Comparison of ENCODE assay signal across 8 cellular contexts in genomic region chr11:3854660-3854976, GRCh38. TPM values are rescaled to one million over a fixed set of nuclear protein-coding genes. Genes with fewer than 3 reads are reported as not detected.
A peak's percentile ranks its signal among the peaks of the same experiment; 100 is the strongest.
DNase-seq lines count a peak whose midpoint lies in the region; ATAC-seq and TF ChIP-seq lines count a peak whose summit lies in the region.

No MANE protein-coding gene starts in this region.

- no peak for DNase-seq in activated CD4-positive, alpha-beta T cell treated with anti-CD3 and anti-CD28 coated beads for 36 hours
- no peak for DNase-seq in activated CD4-positive, alpha-beta T cell treated with anti-CD3 and anti-CD28 coated beads, Interleukin-2, amount 50 U/mL, for 4 hours
- DNase-seq in activated CD8-positive, alpha-beta T cell treated with anti-CD3 and anti-CD28 coated beads, Interleukin-2, amount 10 ng/mL, durations not matched to agents 7 days and 5 days: no peak
- DNase-seq in testis (no peak), Ammon's horn (ENCODE audit: low spot score) (no peak), H4 (ENCODE audit: low spot score) (no peak)

- H3K36me3 Mint-ChIP-seq in activated CD4-positive, alpha-beta T cell treated with anti-CD3 and anti-CD28 coated beads for 36 hours (ENCODE audit: low read depth): peaks cover 9% of the 10 kb centered on the region
- peaks cover 25% of the 10 kb centered on the region for H3K36me3 Mint-ChIP-seq in activated CD8-positive, alpha-beta T cell treated with anti-CD3 and anti-CD28 coated beads, Interleukin-2, amount 10 ng/mL, durations not matched to agents 7 days and 5 days (ENCODE audit: low read depth)

- H3K4me1 Mint-ChIP-seq in activated CD4-positive, alpha-beta T cell treated with anti-CD3 and anti-CD28 coated beads for 36 hours: peaks cover 50% of the 10 kb centered on the region
- peaks cover 53% of the 10 kb centered on the region for H3K4me1 Mint-ChIP-seq in activated CD8-positive, alpha-beta T cell treated with anti-CD3 and anti-CD28 coated beads, Interleukin-2, amount 10 ng/mL, durations not matched to agents 7 days and 5 days (ENCODE audit: low read depth)

- WGBS in testis, 2 donors: 6 to 20% methylated on average over 7 of the region's 7 CpGs

- H3K36me3 ChIP-seq in testis (ENCODE audit: low read depth, missing control alignments): no peaks in the 10 kb centered on the region

- H3K27ac Mint-ChIP-seq in activated CD4-positive, alpha-beta T cell treated with anti-CD3 and anti-CD28 coated beads for 36 hours: peak overlapping the region; percentile 99
- H3K27ac Mint-ChIP-seq in activated CD8-positive, alpha-beta T cell treated with anti-CD3 and anti-CD28 coated beads, Interleukin-2, amount 10 ng/mL, durations not matched to agents 7 days and 5 days: peak overlapping the region; percentile 99

- CTCF ChIA-PET in activated CD4-positive, alpha-beta T cell treated with anti-CD3 and anti-CD28 coated beads for 36 hours (lab: Charles Lee): interaction anchor here (0.6 to 11.0 kb wide), 59 partner anchors 10 to 244 kb away, joined by 3 to 299 read pairs (median 6); partner anchors contain the start of gene RHOG
- CTCF ChIA-PET in activated CD8-positive, alpha-beta T cell treated with anti-CD3 and anti-CD28 coated beads, Interleukin-2, amount 10 ng/mL, durations not matched to agents 7 days and 5 days (lab: Charles Lee): interaction anchor here (0.7 to 19.5 kb wide), 65 partner anchors 12 to 242 kb away, joined by 3 to 630 read pairs (median 10); partner anchors contain the start of genes NUP98, PGAP2 and RHOG

- H3K4me1 ChIP-seq in testis: peaks cover 36% of the 10 kb centered on the region

- H3K27ac ChIP-seq in layer of hippocampus (ENCODE audit: low read depth, low read length): peak overlapping the region; percentile 40
- peak overlapping the region in 1 of 2 donors; percentile 96 for H3K27ac ChIP-seq in testis

- H3K9me3 ChIP-seq in testis: no peaks in the 10 kb centered on the region

- no peaks in the 10 kb centered on the region for H3K9me3 Mint-ChIP-seq in activated CD4-positive, alpha-beta T cell treated with anti-CD3 and anti-CD28 coated beads for 36 hours (ENCODE audit: low read depth)
- H3K9me3 Mint-ChIP-seq in activated CD8-positive, alpha-beta T cell treated with anti-CD3 and anti-CD28 coated beads, Interleukin-2, amount 10 ng/mL, durations not matched to agents 7 days and 5 days (ENCODE audit: insufficient read depth): no peaks in the 10 kb centered on the region

- ATAC-seq in activated CD4-positive, alpha-beta T cell treated with anti-CD3 and anti-CD28 coated beads for 36 hours: no peak
- ATAC-seq in activated CD8-positive, alpha-beta T cell treated with anti-CD3 and anti-CD28 coated beads, Interleukin-2, amount 10 ng/mL, durations not matched to agents 7 days and 5 days: no peak
- ATAC-seq in HG02884 (IDR thresholded peaks at IDR 0.05; ENCODE audit: unreplicated experiment): no peak

- intact Hi-C loops in activated CD4-positive, alpha-beta T cell treated with anti-CD3 and anti-CD28 coated beads for 36 hours (cut with DNase I, micrococcal nuclease): loop anchor here (1.0 to 10.0 kb wide), 7 partner anchors 13 to 204 kb away; no protein-coding TSS in a partner anchor
- intact Hi-C loops in testis (cut with DNase I; ENCODE audit: low total_unique reads): loop anchor here (5.0 kb wide), 1 partner anchor 218 kb away; no protein-coding TSS in a partner anchor

- H3K4me3 ChIP-seq in testis: peak overlapping the region; percentile 79 to 83

- POLR2A ChIA-PET in activated CD4-positive, alpha-beta T cell treated with anti-CD3 and anti-CD28 coated beads for 36 hours (lab: Charles Lee): interaction anchor here (0.7 to 3.0 kb wide), 19 partner anchors 8 to 242 kb away, joined by 3 to 69 read pairs (median 4); partner anchors contain the start of genes NUP98 and RHOG
- POLR2A ChIA-PET in activated CD8-positive, alpha-beta T cell treated with anti-CD3 and anti-CD28 coated beads, Interleukin-2, amount 10 ng/mL, durations not matched to agents 7 days and 5 days (lab: Charles Lee): interaction anchor here (0.5 to 13.5 kb wide), 40 partner anchors 10 to 239 kb away, joined by 3 to 234 read pairs (median 5); partner anchors contain the start of genes NUP98 and RHOG

- peak overlapping the region; percentile 88 for H3K4me3 Mint-ChIP-seq in activated CD4-positive, alpha-beta T cell treated with anti-CD3 and anti-CD28 coated beads for 36 hours
- H3K4me3 Mint-ChIP-seq in activated CD8-positive, alpha-beta T cell treated with anti-CD3 and anti-CD28 coated beads, Interleukin-2, amount 10 ng/mL, durations not matched to agents 7 days and 5 days: peak overlapping the region; percentile 88

- no peaks in the 10 kb centered on the region for H3K27me3 ChIP-seq in layer of hippocampus (ENCODE audit: control insufficient read depth, insufficient read depth, low read length)
- H3K27me3 ChIP-seq in testis: no peaks in the 10 kb centered on the region

- TF ChIP-seq POLR2A in testis (IDR thresholded peaks at IDR 0.05): no peak

- no peaks in the 10 kb centered on the region for H3K27me3 Mint-ChIP-seq in activated CD4-positive, alpha-beta T cell treated with anti-CD3 and anti-CD28 coated beads for 36 hours
- no peaks in the 10 kb centered on the region for H3K27me3 Mint-ChIP-seq in activated CD8-positive, alpha-beta T cell treated with anti-CD3 and anti-CD28 coated beads, Interleukin-2, amount 10 ng/mL, durations not matched to agents 7 days and 5 days (ENCODE audit: low read depth)

- TF ChIP-seq CTCF in testis (IDR thresholded peaks at IDR 0.05): no peak

RNA-seq across cellular contexts. Expression of gene STIM1, which starts 0.8 kb away (rescaled TPM):
- 10 to 100 TPM; 60.0 to 62.6 TPM for total RNA-seq in activated CD4-positive, alpha-beta T cell treated with anti-CD3 and anti-CD28 coated beads for 36 hours
- 100 to 1,000 TPM in 1 of 2 experiments, 10 to 100 TPM in 1; 97.3 to 104 TPM for total RNA-seq in activated CD8-positive, alpha-beta T cell treated with anti-CD3 and anti-CD28 coated beads, Interleukin-2, amount 10 ng/mL, durations not matched to agents 7 days and 5 days
- total RNA-seq in testis: 10 to 100 TPM; 78.2 to 87.1 TPM
- 95.5 TPM for polyA plus RNA-seq in testis (ENCODE audit: insufficient read depth, low read depth, low replicate concordance)
- 22.1 and 22.7 TPM in 2 replicates for total RNA-seq in H4 (2014; rRNA removed; shearing (Covaris generic))

RNA-seq across cellular contexts. Expression of gene RHOG, which starts 13.9 kb away (rescaled TPM):
- total RNA-seq in activated CD4-positive, alpha-beta T cell treated with anti-CD3 and anti-CD28 coated beads for 36 hours: 100 to 1,000 TPM; 157 to 180 TPM
- total RNA-seq in activated CD8-positive, alpha-beta T cell treated with anti-CD3 and anti-CD28 coated beads, Interleukin-2, amount 10 ng/mL, durations not matched to agents 7 days and 5 days: 100 to 1,000 TPM; 173 to 191 TPM
- total RNA-seq in testis: 10 to 100 TPM; 36.1 to 58.3 TPM
- polyA plus RNA-seq in testis (ENCODE audit: insufficient read depth, low read depth, low replicate concordance): 37.1 TPM
- 37.4 and 62.5 TPM in 2 replicates for total RNA-seq in H4 (2014; rRNA removed; shearing (Covaris generic))

RNA-seq across cellular contexts. Expression of gene PGAP2, which starts 46.3 kb away (rescaled TPM):
- 10 to 100 TPM; 33.6 to 39.2 TPM for total RNA-seq in activated CD4-positive, alpha-beta T cell treated with anti-CD3 and anti-CD28 coated beads for 36 hours
- 10 to 100 TPM; 23.8 to 25.7 TPM for total RNA-seq in activated CD8-positive, alpha-beta T cell treated with anti-CD3 and anti-CD28 coated beads, Interleukin-2, amount 10 ng/mL, durations not matched to agents 7 days and 5 days
- total RNA-seq in testis: 10 to 100 TPM; 40.5 to 56.8 TPM
- 54.4 TPM for polyA plus RNA-seq in testis (ENCODE audit: insufficient read depth, low read depth, low replicate concordance)
- total RNA-seq in H4 (2014; rRNA removed; shearing (Covaris generic)): 8.2 and 14.0 TPM in 2 replicates

RNA-seq across cellular contexts. Expression of gene NUP98, which starts 57.3 kb away (rescaled TPM):
- 100 to 1,000 TPM in 1 of 2 experiments, 10 to 100 TPM in 1; 96.0 to 134 TPM for total RNA-seq in activated CD4-positive, alpha-beta T cell treated with anti-CD3 and anti-CD28 coated beads for 36 hours
- 100 to 1,000 TPM; 106 to 108 TPM for total RNA-seq in activated CD8-positive, alpha-beta T cell treated with anti-CD3 and anti-CD28 coated beads, Interleukin-2, amount 10 ng/mL, durations not matched to agents 7 days and 5 days
- 100 to 1,000 TPM; 211 to 354 TPM for total RNA-seq in testis
- polyA plus RNA-seq in testis (ENCODE audit: insufficient read depth, low read depth, low replicate concordance): 280 TPM
- total RNA-seq in H4 (2014; rRNA removed; shearing (Covaris generic)): 93.9 and 101 TPM in 2 replicates
